ENCODE assay signal across 8 cellular contexts in the genomic region with DNA sequence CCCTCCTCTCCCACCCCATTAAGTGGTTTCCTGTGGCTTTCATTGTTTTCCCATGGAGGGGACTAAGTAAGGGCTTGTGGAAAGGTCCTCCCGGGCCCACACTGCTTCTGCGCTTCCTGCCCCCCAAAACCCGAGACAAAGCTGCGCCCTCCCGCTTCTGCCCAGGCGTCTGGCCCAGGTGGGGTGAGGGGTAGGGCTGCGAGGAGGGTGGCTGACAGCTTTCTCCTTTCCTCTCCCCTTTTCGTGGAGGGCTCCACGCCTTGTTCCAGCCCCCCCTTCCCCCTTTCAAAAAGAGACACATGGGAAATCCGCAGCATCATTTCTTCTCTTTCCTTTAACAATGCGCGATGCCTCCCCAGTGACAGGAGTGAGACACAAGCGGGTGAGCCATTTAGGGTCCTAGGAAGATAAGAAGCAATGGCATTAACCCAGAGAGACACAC. TPM values are rescaled to one million over a fixed set of nuclear protein-coding genes. Genes with fewer than 3 reads are reported as not detected.
DNase-seq lines count a peak whose midpoint lies in the region; ATAC-seq, FAIRE-seq and TF ChIP-seq lines count a peak whose summit lies in the region.

No MANE protein-coding gene starts in this region.

- CTCF ChIA-PET in HepG2 (lab: Yijun Ruan, JAX; ENCODE audit: low intra/inter-chr PET ratio, low total read pairs), result interaction anchor here (2.1 kb wide), 1 partner anchor 133 kb away, joined by 22 read pairs; no protein-coding TSS in a partner anchor

- DNase-seq in AG08395 (ENCODE audit: low spot score) (peak; percentile 13), HepG2 (ENCODE audit: low spot score) (no peak), LoVo (ENCODE audit: low spot score) (no peak)
- peak in 1 of 2 donors; percentile 15 for DNase-seq in central memory CD8-positive, alpha-beta T cell (ENCODE audit: low spot score in 2 of 2)
- DNase-seq in stimulated activated CD4-positive, alpha-beta T cell treated with anti-CD3 and anti-CD28 coated beads, TNF-alpha, amount 100 ng/mL, for 24 hours (ENCODE audit: low read depth in 3 of 3), result peak in 2 of 3 experiments; percentile 23 to 29

- POLR2A ChIA-PET in HepG2 (lab: Yijun Ruan, JAX), result interaction anchor here (0.7 to 3.9 kb wide), 6 partner anchors 20 to 133 kb away, joined by 3 to 27 read pairs (median 4); no protein-coding TSS in a partner anchor

- in situ Hi-C loops in HepG2 (cut with HindIII; ENCODE audit: extremely low pct_ligation_motif_present, low pct_unique_long_range_greater_than_20kb), result loop anchor here (5.0 kb wide), 1 partner anchor 132 kb away; no protein-coding TSS in a partner anchor

- peaks cover 11% of the 10 kb centered on the region; the same call in 1 of the 2 replicates for H3F3A ChIP-seq in SU-DHL-6 (ENCODE audit: insufficient read depth)

- intact Hi-C loops in HepG2 (cut with micrococcal nuclease; ENCODE audit: unreplicated experiment), result loop anchor here (2.0 to 10.0 kb wide), 4 partner anchors 42 to 229 kb away; no protein-coding TSS in a partner anchor

- no peaks in the 10 kb centered on the region for H3K9me2 ChIP-seq in SU-DHL-6 (replicated peaks; ENCODE audit: insufficient read depth, low read length)

- TF ChIP-seq CTCF in SU-DHL-6 (IDR thresholded peaks at IDR 0.05; ENCODE audit: insufficient read depth, low read length, poor library complexity, severe bottlenecking), result no peak
- no peak for TF ChIP-seq CTCF in HepG2 (CRISPR knock-in tag; IDR thresholded peaks at IDR 0.05)

- H3K4me1 Mint-ChIP-seq in central memory CD8-positive, alpha-beta T cell, result peaks cover 48% of the 10 kb centered on the region

- H3K36me3 ChIP-seq in SU-DHL-6 (ENCODE audit: low read length), result no peaks in the 10 kb centered on the region
- H3K36me3 ChIP-seq in HepG2 (replicated peaks in 1 of 2; ENCODE audit: control insufficient read depth in 1 of 2, insufficient read depth in 2 of 2, low read length in 2 of 2), result no peaks in the 10 kb centered on the region

- peak overlapping the region; percentile 70 for H3K4me3 ChIP-seq in SU-DHL-6 (ENCODE audit: insufficient read depth, low read length, poor library complexity, severe bottlenecking)
- peak overlapping the region; percentile 89 to 98 (median 90) for H3K4me3 ChIP-seq in HepG2 (replicated peaks in 1 of 3; ENCODE audit: insufficient read depth in 1 of 3, low read depth in 2 of 3, low read length in 3 of 3)

- TF ChIP-seq POLR2A in HepG2 (IDR thresholded peaks at IDR 0.05; ENCODE audit: insufficient read depth in 1 of 2, low read depth in 2 of 2, low read length in 2 of 2), result no peak

- no peaks in the 10 kb centered on the region for H3K9me3 Mint-ChIP-seq in central memory CD8-positive, alpha-beta T cell

- no TSS peak for BruUV-seq in HepG2 (replicated peaks; lab: Mats Ljungman, UMichigan)

- H3K27me3 Mint-ChIP-seq in central memory CD8-positive, alpha-beta T cell, result no peaks in the 10 kb centered on the region

- H3K4me2 ChIP-seq in SU-DHL-6 (ENCODE audit: low read depth, low read length, poor library complexity, severe bottlenecking), result peak overlapping the region; percentile 70
- H3K4me2 ChIP-seq in HepG2 (ENCODE audit: low read depth, low read length), result peak overlapping the region; percentile 88

- no peaks in the 10 kb centered on the region for H3K27me3 ChIP-seq in SU-DHL-6 (ENCODE audit: low read length)
- no peaks in the 10 kb centered on the region; a peak in 1 of 5 replicates for H3K27me3 ChIP-seq in HepG2 (ENCODE audit: control insufficient read depth in 1 of 2, insufficient read depth in 2 of 2, low read length in 2 of 2)

- TF ChIP-seq EP300 in HepG2 (IDR thresholded peaks at IDR 0.05; ENCODE audit: low read depth in 2 of 2, low read length in 2 of 2), result no peak
- no peak for TF ChIP-seq EP300 in HepG2 (CRISPR knock-in tag; IDR thresholded peaks at IDR 0.05; ENCODE audit: borderline replicate concordance)

- ATAC-seq in GM18861 (IDR thresholded peaks at IDR 0.05; ENCODE audit: unreplicated experiment) (peak; percentile 6), HG03103 (IDR thresholded peaks at IDR 0.05; ENCODE audit: low read depth, unreplicated experiment) (peak; percentile 20), HepG2 (peak; percentile 44)
- peak; percentile 35 for ATAC-seq in central memory CD8-positive, alpha-beta T cell (replicated peaks; ENCODE audit: extremely low read depth, poor library complexity, severe bottlenecking)

- H3K27ac ChIP-seq in SU-DHL-6 (ENCODE audit: low read depth, low read length) (peak overlapping the region; percentile 56), HepG2 (ENCODE audit: extremely low read length, insufficient read depth, low read length) (peak overlapping the region; percentile 93)

- H3K27ac Mint-ChIP-seq in central memory CD8-positive, alpha-beta T cell (ENCODE audit: low read depth), result peak overlapping the region; percentile 53

- 0% methylated on average over 9 of the region's 13 CpGs for WGBS in HepG2 (ENCODE audit: low lambda C conversion rate)

- peak overlapping the region; percentile 95 for H3K4me3 Mint-ChIP-seq in central memory CD8-positive, alpha-beta T cell

- peaks cover 46% of the 10 kb centered on the region for H3K4me1 ChIP-seq in HepG2 (ENCODE audit: insufficient read depth, low read length)

- FAIRE-seq in HepG2 (lab: Jason Lieb, UNC), result no peak

- H4K20me1 ChIP-seq in SU-DHL-6 (ENCODE audit: low read depth, low read length) (peaks cover 13% of the 10 kb centered on the region; the same call in 1 of the 2 replicates), HepG2 (ENCODE audit: insufficient read depth, low read length) (no peaks in the 10 kb centered on the region; the same call in 1 of the 2 replicates)

- no peaks in the 10 kb centered on the region for H3K9me3 ChIP-seq in SU-DHL-6 (ENCODE audit: insufficient read depth, low read length)
- no peaks in the 10 kb centered on the region for H3K9me3 ChIP-seq in HepG2 (ENCODE audit: low read length)

- H3K79me2 ChIP-seq in SU-DHL-6 (ENCODE audit: insufficient read depth, low read length) (peaks cover 35% of the 10 kb centered on the region), HepG2 (ENCODE audit: insufficient read depth, low read length) (peaks cover 56% of the 10 kb centered on the region)

- peak overlapping the region; percentile 80 for H3K9ac ChIP-seq in SU-DHL-6 (ENCODE audit: low read length)
- peak overlapping the region; percentile 97 for H3K9ac ChIP-seq in HepG2 (ENCODE audit: insufficient read depth, low read depth, low read length)

- H2AFZ ChIP-seq in SU-DHL-6 (ENCODE audit: low read depth, low read length, severe bottlenecking), result peak overlapping the region; percentile 84
- no peak overlapping the region for H2AFZ ChIP-seq in HepG2 (ENCODE audit: low read length)

- TF ChIP-seq RAD21 in HepG2 (CRISPR knock-in tag; IDR thresholded peaks at IDR 0.05), result no peak

- H3K36me3 Mint-ChIP-seq in central memory CD8-positive, alpha-beta T cell (ENCODE audit: insufficient read depth), result peaks cover 8% of the 10 kb centered on the region

TF ChIP-seq in HepG2, 621 proteins besides CTCF, POLR2A, EP300 and RAD21 (continues in another document):
- TF ChIP-seq SAP130 (CRISPR knock-in tag; IDR thresholded peaks at IDR 0.05; ENCODE audit: low read depth) (peak; percentile 3; the same call in 1 of the 2 replicates), ZNF317 (CRISPR knock-in tag; IDR thresholded peaks at IDR 0.05) (0 out of 2 replicates have a peak, but pooled peaks have one; percentile 22)
- TF ChIP-seq, protein P1, sequence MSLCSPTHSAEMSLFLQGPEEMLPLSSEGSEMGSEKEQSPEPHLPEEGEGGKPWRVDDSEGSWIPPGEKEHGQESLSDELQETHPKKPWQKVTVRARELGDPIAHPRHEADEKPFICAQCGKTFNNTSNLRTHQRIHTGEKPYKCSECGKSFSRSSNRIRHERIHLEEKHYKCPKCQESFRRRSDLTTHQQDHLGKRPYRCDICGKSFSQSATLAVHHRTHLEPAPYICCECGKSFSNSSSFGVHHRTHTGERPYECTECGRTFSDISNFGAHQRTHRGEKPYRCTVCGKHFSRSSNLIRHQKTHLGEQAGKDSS (CRISPR knock-in tag; IDR thresholded peaks at IDR 0.05; ENCODE audit: borderline replicate concordance, low read depth), result 0 out of 2 replicates have a peak, but pooled peaks have one; percentile 28

RNA-seq across cellular contexts. Expression of a gene that starts 0.6 kb away (rescaled TPM):
- 35.8 and 52.4 TPM in 2 replicates for total RNA-seq in HepG2 (2016; rRNA removed; fragmentation: Illumina TruSeq; extraction: Trizol)
- total RNA-seq in HepG2 (2016; cell fraction: cytosol; rRNA removed; fragmentation: Illumina TruSeq; extraction: Trizol; ENCODE audit: low read depth), result 7.9 and 8.0 TPM in 2 replicates
- 36.4 and 48.2 TPM in 2 replicates for total RNA-seq in HepG2 (2016; cell fraction: insoluble cytoplasmic fraction; rRNA removed; fragmentation: Illumina TruSeq; extraction: Trizol)
- total RNA-seq in HepG2 (2016; cell fraction: membrane; rRNA removed; fragmentation: Illumina TruSeq; extraction: Trizol), result 13.9 and 15.2 TPM in 2 replicates
- total RNA-seq in HepG2 (2016; cell fraction: nucleus; rRNA removed; fragmentation: Illumina TruSeq; extraction: Trizol), result 36.6 and 40.2 TPM in 2 replicates
- polyA plus RNA-seq in HepG2 (2011; rRNA removed), result 28.6 and 32.1 TPM in 2 replicates
- polyA plus RNA-seq in HepG2 (2011; cell fraction: cytosol; rRNA removed), result 23.1 and 27.1 TPM in 2 replicates
- 29.8 and 33.8 TPM in 2 replicates for polyA plus RNA-seq in HepG2 (2011; cell fraction: nucleus; rRNA removed)
- polyA plus RNA-seq in HepG2 (2012), result 19.5 and 22.8 TPM in 2 replicates
- 0.80 and 0.85 TPM in 2 replicates for polyA plus RNA-seq in HepG2 (2016; cell fraction: cytosol; fragmentation: Illumina TruSeq; extraction: Trizol; ENCODE audit: low read depth)
- 29.6 and 31.2 TPM in 2 replicates for polyA plus RNA-seq in HepG2 (2016; cell fraction: insoluble cytoplasmic fraction; fragmentation: Illumina TruSeq; extraction: Trizol; ENCODE audit: low read depth)
- polyA plus RNA-seq in HepG2 (2016; cell fraction: membrane; fragmentation: Illumina TruSeq; extraction: Trizol; ENCODE audit: low read depth), result 2.8 and 3.7 TPM in 2 replicates
- polyA plus RNA-seq in HepG2 (2016; cell fraction: nucleus; fragmentation: Illumina TruSeq; extraction: Trizol; ENCODE audit: insufficient read depth, low read depth), result 29.3 and 32.4 TPM in 2 replicates
- polyA minus RNA-seq in HepG2 (2011; rRNA and poly(A)+ RNA removed; ENCODE audit: low replicate concordance), result 63.8 and 156 TPM in 2 replicates
- polyA minus RNA-seq in HepG2 (2011; cell fraction: cytosol; rRNA and poly(A)+ RNA removed), result 51.0 and 54.1 TPM in 2 replicates
- polyA minus RNA-seq in HepG2 (2011; cell fraction: nucleus; rRNA and poly(A)+ RNA removed), result 58.8 and 79.2 TPM in 2 replicates

Comparison
In these comparisons a context has a peak if more than half of its experiments do, and no peak if none do; other contexts are left out.
1. DNase-seq: peak in AG08395 (single experiment) and stimulated activated CD4-positive, alpha-beta T cell treated with anti-CD3 and anti-CD28 coated beads, TNF-alpha, amount 100 ng/mL, for 24 hours (2 of 3); none in HepG2 (single experiment) and LoVo (single experiment).
2. Peak in every context shown above with its lines, with median percentiles within 50 percentile points of each other: ATAC-seq.